In genomic region chr1:227794813-227795183, GRCh38 we compare ENCODE assay signal across 1 cellular context.
TF ChIP-seq lines count a peak whose summit lies in the region.

No MANE protein-coding gene starts in this region.

TF ChIP-seq in HEK293, 187 proteins besides CTCF, POLR2A, EP300 and RAD21 (continued from another document):
- TF ChIP-seq ZNF148 (tag by site-specific recombination; IDR thresholded peaks at IDR 0.05; ENCODE audit: borderline replicate concordance) = no peak
- TF ChIP-seq PRDM6 (tag by site-specific recombination; IDR thresholded peaks at IDR 0.05) = no peak
- TF ChIP-seq SETDB1 (IDR thresholded peaks at IDR 0.05; ENCODE audit: insufficient read length, low read length) = no peak
- TF ChIP-seq ZNF23 (tag by site-specific recombination; IDR thresholded peaks at IDR 0.05; ENCODE audit: borderline replicate concordance) = no peak
- no peak for TF ChIP-seq ZSCAN23 (tag by site-specific recombination; IDR thresholded peaks at IDR 0.05)
- TF ChIP-seq ZNF707 (tag by site-specific recombination; IDR thresholded peaks at IDR 0.05) = no peak
- no peak for TF ChIP-seq ZNF362 (tag by site-specific recombination; IDR thresholded peaks at IDR 0.05)
- TF ChIP-seq BCL11A (tag by site-specific recombination; IDR thresholded peaks at IDR 0.05; ENCODE audit: low read depth) = no peak
- no peak for TF ChIP-seq ZNF221 (tag by site-specific recombination; IDR thresholded peaks at IDR 0.05; ENCODE audit: borderline replicate concordance)
- TF ChIP-seq ZNF645 (tag by site-specific recombination; IDR thresholded peaks at IDR 0.05) = no peak
- no peak for TF ChIP-seq ZNF280D (tag by site-specific recombination; IDR thresholded peaks at IDR 0.05)
- 0 out of 2 replicates have a peak, but pooled peaks have one; percentile 24 for TF ChIP-seq KLF17 (tag by site-specific recombination; IDR thresholded peaks at IDR 0.05)
